17 cellular contexts compared by ENCODE assay signal in genomic region chr15:87500240-87500639, GRCh38.
"Had no signal": no experiment of that assay in that cellular context is flagged by ENCODE, and none has a peak within 500 bp of the region (broad histone marks: within the 10 kb centered on the region; RNA-seq: fewer than 3 reads in every experiment).

No MANE protein-coding gene starts in this region.

- H2AFZ ChIP-seq: neural progenitor cell had no signal

- H3K9ac ChIP-seq: neural progenitor cell had no signal

- H3K36me3 ChIP-seq: adrenal gland, neural progenitor cell, ovary, spleen, suprapubic skin had no signal

- H3K4me2 ChIP-seq: neural progenitor cell had no signal

- H3K27me3 ChIP-seq: adrenal gland, neural progenitor cell, ovary, spleen, suprapubic skin had no signal

- DNase-seq: activated CD4-positive, alpha-beta T cell treated with anti-CD3 and anti-CD28 coated beads for 48 hours; activated CD8-positive, alpha-beta memory T cell treated with anti-CD3 and anti-CD28 coated beads, Interleukin-2, amount 50 U/mL, for 4 hours; activated CD8-positive, alpha-beta T cell treated with anti-CD3 and anti-CD28 coated beads, Interleukin-2, amount 10 ng/mL, durations not matched to agents 7 days and 5 days; activated effector memory CD4-positive, alpha-beta T cell treated with anti-CD3 and anti-CD28 coated beads, Interleukin-2, amount 50 U/mL, for 16 hours; activated T-cell treated with anti-CD3 and anti-CD28 coated beads, Interleukin-2, amount 50 U/mL, for 48 hours; dermis blood vessel endothelial cell; effector memory CD8-positive, alpha-beta T cell; foreskin melanocyte; left colon; ovary; spleen had no signal

- H3K9me3 ChIP-seq: adrenal gland, ovary, spleen, suprapubic skin had no signal

- H3K4me1 ChIP-seq: adrenal gland, spleen, suprapubic skin had no signal

- H3K27ac ChIP-seq: adrenal gland, epithelial cell of prostate, neural progenitor cell, ovary, spleen, suprapubic skin had no signal

- ATAC-seq: activated CD8-positive, alpha-beta T cell treated with anti-CD3 and anti-CD28 coated beads, Interleukin-2, amount 10 ng/mL, durations not matched to agents 7 days and 5 days; effector memory CD8-positive, alpha-beta T cell; left colon; sciatic nerve had no signal

- H3K4me3 ChIP-seq: adrenal gland, lung, neural progenitor cell, ovary, spleen, suprapubic skin had no signal
